ENCODE assay signal across 10 cellular contexts in the genomic region with DNA sequence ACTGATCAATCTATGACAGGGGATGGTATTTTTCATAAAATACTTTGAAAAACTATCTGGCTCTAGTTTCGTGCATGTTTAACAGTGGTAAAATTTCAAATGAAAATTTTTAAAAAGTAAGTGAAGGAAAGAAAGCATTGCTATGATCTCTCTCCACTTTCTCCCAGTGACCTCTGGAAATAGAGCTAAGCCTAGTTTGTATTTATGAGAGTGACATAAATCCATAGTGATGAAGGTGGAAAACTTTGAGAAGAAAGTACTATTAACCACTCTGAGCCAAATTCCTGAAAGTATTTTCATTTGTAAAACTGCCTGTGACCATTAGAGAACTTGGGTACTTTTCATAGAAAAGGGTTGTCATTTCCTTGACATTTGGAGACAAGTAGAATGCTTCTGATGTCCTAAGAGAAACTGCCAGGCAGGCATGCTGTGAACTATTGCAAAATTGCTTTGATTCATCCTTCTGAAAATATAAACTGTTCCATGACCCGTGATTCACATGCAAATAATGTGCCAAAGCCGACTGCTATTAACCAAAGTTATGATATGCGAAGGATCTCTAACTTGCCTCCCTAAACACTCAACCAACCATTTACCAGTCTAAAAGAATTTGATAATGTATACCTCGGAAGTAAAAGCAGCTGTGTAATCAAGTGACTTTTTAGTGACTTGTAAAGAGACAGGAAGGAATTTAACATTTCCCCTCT.
A peak's percentile ranks its signal among the peaks of the same experiment; 100 is the strongest.
DNase-seq lines count a peak whose midpoint lies in the region; ATAC-seq, FAIRE-seq and TF ChIP-seq lines count a peak whose summit lies in the region.
"Had no signal": no experiment of that assay in that cellular context is flagged by ENCODE, and none has a peak within 500 bp of the region (broad histone marks: within the 10 kb centered on the region; RNA-seq: fewer than 3 reads in every experiment).

No MANE protein-coding gene starts in this region.

- DNase-seq in DMS114 treated with DMSO at 0.1 percent for 48 hours (lab: John Stamatoyannopoulos, UW; ENCODE audit: unreplicated experiment) (peak; percentile 36), RCC 7860 (ENCODE audit: low spot score) (peak; percentile 82), fibroblast of gingiva (ENCODE audit: low read depth) (peak; percentile 89), pancreas (no peak), NCI-H1417 treated with DMSO at 0.1 percent for 48 hours (lab: John Stamatoyannopoulos, UW) (no peak), OCI-LY7 (ENCODE audit: low spot score) (no peak), transverse colon (no peak), SHP77 treated with DMSO at 0.1 percent for 48 hours (lab: John Stamatoyannopoulos, UW) (no peak)
- DNase-seq: activated CD8-positive, alpha-beta T cell treated with anti-CD3 and anti-CD28 coated beads for 36 hours had no signal

- H3K9me2 ChIP-seq in OCI-LY7 (ENCODE audit: insufficient read depth, low read length) = no peaks in the 10 kb centered on the region

- TF ChIP-seq POLR2A in transverse colon (IDR thresholded peaks at IDR 0.05) = no peak

- H3K36me3 ChIP-seq in pancreas (no peaks in the 10 kb centered on the region), OCI-LY7 (ENCODE audit: insufficient read depth, low read length) (peaks cover 26% of the 10 kb centered on the region), transverse colon (peaks cover 0 to 11% (median 0%) of the 10 kb centered on the region in 4 donors)

- H3K4me3 ChIP-seq in pancreas (no peak overlapping the region), OCI-LY7 (ENCODE audit: low read depth, low read length, poor library complexity, severe bottlenecking) (no peak overlapping the region), transverse colon (no peak overlapping the region)

- H3K4me2 ChIP-seq in OCI-LY7 (ENCODE audit: low read length) = no peak overlapping the region

- in situ Hi-C loops in transverse colon (cut with MboI; ENCODE audit: low pct_ligation_motif_present in 1 of 4, low pct_unique_long_range_greater_than_20kb in 1 of 4, low sequenced_read_pairs in 3 of 4) = no loop called here

- H3K27ac ChIP-seq in pancreas (no peak overlapping the region), OCI-LY7 (ENCODE audit: low read depth, low read length, poor library complexity, severe bottlenecking) (no peak overlapping the region), transverse colon (peak overlapping the region in 1 of 4 donors; percentile 44)

- H3K79me2 ChIP-seq in OCI-LY7 (ENCODE audit: insufficient read depth, low read depth, low read length) = no peaks in the 10 kb centered on the region

- POLR2A ChIA-PET in OCI-LY7 (lab: Charles Lee) = interaction anchor here (0.5 to 0.9 kb wide), 2 partner anchors 27 to 43 kb away, joined by 3 to 5 read pairs; no protein-coding TSS in a partner anchor

- no peak overlapping the region for H2AFZ ChIP-seq in OCI-LY7 (ENCODE audit: low read length)

- FAIRE-seq in RCC 7860 (lab: Jason Lieb, UNC) = peak; percentile 95
- FAIRE-seq in pancreas (lab: Jason Lieb, UNC) = peak; percentile 23

- intact Hi-C loops in pancreas (cut with DNase I) (no loop called here), OCI-LY7 (cut with micrococcal nuclease; ENCODE audit: unreplicated experiment) (no loop called here), transverse colon (cut with DNase I; ENCODE audit: low total_unique reads) (no loop called here)

- 66 to 68% methylated on average over 5 of the region's 5 CpGs for WGBS in pancreas, 2 donors
- WGBS in transverse colon (ENCODE audit: low coverage in 1 of 2), 2 donors = 59 to 62% methylated on average over 5 of the region's 5 CpGs

- no peaks in the 10 kb centered on the region for H4K20me1 ChIP-seq in OCI-LY7 (ENCODE audit: insufficient read depth, low read length)

- H3K9me3 ChIP-seq in pancreas = no peaks in the 10 kb centered on the region
- no peaks in the 10 kb centered on the region for H3K9me3 ChIP-seq in OCI-LY7 (ENCODE audit: low read length)
- no peaks in the 10 kb centered on the region for H3K9me3 ChIP-seq in transverse colon

- peak in 1 of 4 donors; percentile 30 for ATAC-seq in pancreas
- ATAC-seq: activated CD8-positive, alpha-beta T cell treated with anti-CD3 and anti-CD28 coated beads for 36 hours; natural killer cell treated with Interleukin-12 subunit alpha and Interleukin-12 subunit beta and Interleukin-15 and Interleukin-18, amount 100 ng/mL, for 72 hours had no signal

- TF ChIP-seq CTCF in pancreas (IDR thresholded peaks at IDR 0.05) (no peak), OCI-LY7 (conservative IDR thresholded peaks at IDR 0.05; ENCODE audit: low read length) (no peak), transverse colon (IDR thresholded peaks at IDR 0.05) (no peak)

- BruUV-seq in OCI-LY7 (replicated peaks; lab: Mats Ljungman, UMichigan) = no TSS peak

- TF ChIP-seq EP300 in transverse colon (IDR thresholded peaks at IDR 0.05; ENCODE audit: low read depth) = no peak

- H3K27me3 ChIP-seq in pancreas (no peaks in the 10 kb centered on the region), transverse colon (no peaks in the 10 kb centered on the region)

- H3K4me1 ChIP-seq in pancreas = no peaks in the 10 kb centered on the region
- no peaks in the 10 kb centered on the region for H3K4me1 ChIP-seq in OCI-LY7 (ENCODE audit: insufficient read depth, low read length, poor library complexity, severe bottlenecking)
- H3K4me1 ChIP-seq in transverse colon = peaks cover 0 to 9% (median 2%) of the 10 kb centered on the region in 4 donors

- CTCF ChIA-PET in OCI-LY7 (lab: Charles Lee; ENCODE audit: unreplicated experiment) = no interaction called here

Comparison
In these comparisons a context has a peak if more than half of its experiments do, and no peak if none do; other contexts are left out.
1. DNase-seq: peak in DMS114 treated with DMSO at 0.1 percent for 48 hours (single experiment), RCC 7860 (single experiment) and fibroblast of gingiva (single experiment); none in pancreas (0 of 6), NCI-H1417 treated with DMSO at 0.1 percent for 48 hours (single experiment), OCI-LY7 (single experiment), transverse colon (single experiment) and SHP77 treated with DMSO at 0.1 percent for 48 hours (single experiment).